17 cellular contexts compared by ENCODE assay signal in the genomic region with DNA sequence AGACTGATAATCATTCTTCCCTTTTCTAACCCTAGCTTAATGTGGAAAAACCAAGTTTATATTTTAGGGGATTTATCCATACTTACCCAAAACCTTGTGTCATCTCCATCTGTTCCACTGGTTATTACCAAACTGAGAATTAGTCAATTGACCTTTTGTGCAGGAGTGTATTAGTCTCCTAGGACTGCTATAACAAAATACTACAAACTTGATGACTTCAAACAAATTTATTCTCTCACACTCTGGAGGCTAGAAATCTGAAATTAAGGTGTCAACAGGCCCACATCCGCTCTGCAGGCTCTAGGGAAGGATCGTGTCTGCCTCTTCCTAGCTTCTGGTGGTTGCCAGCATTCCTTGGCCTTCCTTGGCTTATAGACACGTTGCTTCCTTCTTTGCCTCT.
"Had no signal": no experiment of that assay in that cellular context is flagged by ENCODE, and none has a peak within 500 bp of the region (broad histone marks: within the 10 kb centered on the region; RNA-seq: fewer than 3 reads in every experiment).

No MANE protein-coding gene starts in this region.

- ATAC-seq: natural killer cell treated with Interleukin-12 subunit alpha and Interleukin-12 subunit beta and Interleukin-15 and Interleukin-18, amount 100 ng/mL, for 72 hours had no signal

- H3K27me3 ChIP-seq: neural progenitor cell, ovary, right atrium auricular region, suprapubic skin, thyroid gland, upper lobe of left lung had no signal

- H3K36me3 ChIP-seq: neural progenitor cell, ovary, suprapubic skin, thyroid gland had no signal

- H3K9me3 ChIP-seq: ovary, suprapubic skin, thyroid gland had no signal

- H3K4me1 ChIP-seq: neural progenitor cell, right atrium auricular region, suprapubic skin, thyroid gland, upper lobe of left lung had no signal

- DNase-seq: effector CD4-positive, alpha-beta T cell; endodermal cell; head of caudate nucleus; hippocampal formation; mammary epithelial cell; nucleus accumbens; ovary; stimulated activated CD4-positive, alpha-beta T cell treated with anti-CD3 and anti-CD28 coated beads, Interleukin-2, amount 100 ng/mL, for 48 hours; stimulated activated naive CD4-positive, alpha-beta T cell treated with Interleukin-2 at 50 U/mL for 16 hours; thyroid gland; upper lobe of left lung had no signal

- H3K4me2 ChIP-seq: neural progenitor cell, smooth muscle cell had no signal

- H3K27ac ChIP-seq: coronary artery, neural progenitor cell, ovary, right atrium auricular region, suprapubic skin, thyroid gland, upper lobe of left lung had no signal

- H3K9ac ChIP-seq: neural progenitor cell had no signal

- H2AFZ ChIP-seq: neural progenitor cell had no signal

- H3K4me3 ChIP-seq: coronary artery, neural progenitor cell, ovary, right atrium auricular region, smooth muscle cell, suprapubic skin, thyroid gland, upper lobe of left lung had no signal
